In the genomic region with DNA sequence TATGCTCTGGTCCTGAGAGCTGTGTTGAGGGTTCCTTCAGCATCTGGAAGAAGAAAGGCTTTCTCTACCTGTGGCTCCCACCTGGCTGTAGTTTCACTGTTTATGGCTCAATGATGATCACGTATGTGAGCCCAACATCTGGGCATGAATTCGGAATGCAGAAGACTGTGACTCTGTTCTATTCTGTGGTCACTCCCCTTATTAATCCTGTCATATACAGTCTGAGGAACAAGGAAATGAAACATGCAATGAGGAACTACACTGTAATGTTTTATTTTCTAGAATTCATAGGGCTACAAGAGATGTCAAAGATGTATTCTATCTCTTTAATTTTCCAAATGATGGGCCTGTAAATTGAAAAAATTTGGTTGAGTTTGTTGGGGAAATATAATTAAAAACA, we compare ENCODE assay signal across 1 cellular context.
TF ChIP-seq lines count a peak whose summit lies in the region.

No MANE protein-coding gene starts in this region.

TF ChIP-seq in HepG2, 621 proteins besides CTCF, POLR2A, EP300 and RAD21:
- TF ChIP-seq, protein P1, sequence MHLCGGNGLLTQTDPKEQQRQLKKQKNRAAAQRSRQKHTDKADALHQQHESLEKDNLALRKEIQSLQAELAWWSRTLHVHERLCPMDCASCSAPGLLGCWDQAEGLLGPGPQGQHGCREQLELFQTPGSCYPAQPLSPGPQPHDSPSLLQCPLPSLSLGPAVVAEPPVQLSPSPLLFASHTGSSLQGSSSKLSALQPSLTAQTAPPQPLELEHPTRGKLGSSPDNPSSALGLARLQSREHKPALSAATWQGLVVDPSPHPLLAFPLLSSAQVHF (CRISPR knock-in tag; IDR thresholded peaks at IDR 0.05) = no peak
- no peak for TF ChIP-seq GTF3A (CRISPR knock-in tag; conservative IDR thresholded peaks at IDR 0.05)
- TF ChIP-seq, protein P2, sequence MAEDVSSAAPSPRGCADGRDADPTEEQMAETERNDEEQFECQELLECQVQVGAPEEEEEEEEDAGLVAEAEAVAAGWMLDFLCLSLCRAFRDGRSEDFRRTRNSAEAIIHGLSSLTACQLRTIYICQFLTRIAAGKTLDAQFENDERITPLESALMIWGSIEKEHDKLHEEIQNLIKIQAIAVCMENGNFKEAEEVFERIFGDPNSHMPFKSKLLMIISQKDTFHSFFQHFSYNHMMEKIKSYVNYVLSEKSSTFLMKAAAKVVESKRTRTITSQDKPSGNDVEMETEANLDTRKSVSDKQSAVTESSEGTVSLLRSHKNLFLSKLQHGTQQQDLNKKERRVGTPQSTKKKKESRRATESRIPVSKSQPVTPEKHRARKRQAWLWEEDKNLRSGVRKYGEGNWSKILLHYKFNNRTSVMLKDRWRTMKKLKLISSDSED (CRISPR knock-in tag; IDR thresholded peaks at IDR 0.05) = no peak
- no peak for TF ChIP-seq NPAS2 (CRISPR knock-in tag; IDR thresholded peaks at IDR 0.05; ENCODE audit: borderline replicate concordance)
- TF ChIP-seq MBD4 (IDR thresholded peaks at IDR 0.05; ENCODE audit: borderline replicate concordance, low read length) = no peak
- TF ChIP-seq GZF1 (CRISPR knock-in tag; IDR thresholded peaks at IDR 0.05) = no peak
- TF ChIP-seq SP4 (CRISPR knock-in tag; IDR thresholded peaks at IDR 0.05) = no peak
- TF ChIP-seq ASH2L (IDR thresholded peaks at IDR 0.05; ENCODE audit: insufficient read length, low read depth, low read length) = no peak
- TF ChIP-seq GFI1 (CRISPR knock-in tag; IDR thresholded peaks at IDR 0.05; ENCODE audit: borderline replicate concordance) = no peak
- no peak for TF ChIP-seq ZSCAN29 (CRISPR knock-in tag; conservative IDR thresholded peaks at IDR 0.05)
- no peak for TF ChIP-seq ZNF709 (CRISPR knock-in tag; IDR thresholded peaks at IDR 0.05)
- no peak for TF ChIP-seq NCOR1 (IDR thresholded peaks at IDR 0.05; ENCODE audit: borderline replicate concordance, low read length)
TF ChIP-seq in HepG2: peak in this region for 0.
